In genomic region chr13:61414686-61415664, GRCh38 we compare ENCODE assay signal across 8 cellular contexts. TPM values are rescaled to one million over a fixed set of nuclear protein-coding genes. Genes with fewer than 3 reads are reported as not detected.
DNase-seq lines count a peak whose midpoint lies in the region; ATAC-seq and TF ChIP-seq lines count a peak whose summit lies in the region.

No MANE protein-coding gene starts in this region.

- no peak overlapping the region for H3K27ac ChIP-seq in RWPE1
- H3K27ac ChIP-seq in gastroesophageal sphincter = peak overlapping the region; percentile 14 to 56 (median 34)

- no peak for TF ChIP-seq POLR2A in gastroesophageal sphincter (IDR thresholded peaks at IDR 0.05)

- CTCF ChIA-PET in HEK293T (lab: Yijun Ruan, JAX) = interaction anchor here (0.6 kb wide), 1 partner anchor 539 kb away, joined by 3 read pairs; no protein-coding TSS in a partner anchor
- CTCF ChIA-PET in RWPE1 (lab: Yijun Ruan, JAX) = no interaction called here

- peaks cover 0 to 23% (median 4%) of the 10 kb centered on the region in 3 donors for H3K4me1 ChIP-seq in gastroesophageal sphincter

- TF ChIP-seq EP300 in gastroesophageal sphincter (IDR thresholded peaks at IDR 0.05) = no peak

- POLR2A ChIA-PET in HEK293T (lab: Yijun Ruan, JAX) = interaction anchor here (0.8 kb wide), 1 partner anchor 15 kb away, joined by 4 read pairs; no protein-coding TSS in a partner anchor
- POLR2A ChIA-PET in RWPE1 (lab: Yijun Ruan, JAX; ENCODE audit: low non-redundant PET) = no interaction called here

- TF ChIP-seq CTCF in RWPE1 (conservative IDR thresholded peaks at IDR 0.05; ENCODE audit: low read depth) (no peak), gastroesophageal sphincter (IDR thresholded peaks at IDR 0.05) (no peak)

- peaks cover 21% of the 10 kb centered on the region for H3K27me3 ChIP-seq in gastroesophageal sphincter

- 1 to 3% methylated on average over 24 to 26 of the region's 44 CpGs for WGBS in gastroesophageal sphincter (ENCODE audit: low coverage in 1 of 2), 2 donors

- H3K9me3 ChIP-seq in gastroesophageal sphincter = no peaks in the 10 kb centered on the region

- DNase-seq in HEK293T (ENCODE audit: extremely low spot score) (peak; percentile 71), RWPE1 (ENCODE audit: low spot score) (peak; percentile 45), occipital lobe (lab: John Stamatoyannopoulos, UW) (peak; percentile 69), AML-193 (lab: John Stamatoyannopoulos, UW) (no peak), activated gamma-delta T cell treated with Interleukin-2 at 50 U/mL for 16 hours (no peak)

- peak overlapping the region; percentile 41 to 50 for H3K4me3 ChIP-seq in gastroesophageal sphincter

- ATAC-seq in gastroesophageal sphincter = peak; percentile 77
- ATAC-seq in GM18873 (IDR thresholded peaks at IDR 0.05; ENCODE audit: low FRiP score, unreplicated experiment) = no peak
- no peak for ATAC-seq in HG03175 (IDR thresholded peaks at IDR 0.05; ENCODE audit: unreplicated experiment)

- H3K36me3 ChIP-seq in gastroesophageal sphincter = no peaks in the 10 kb centered on the region

TF ChIP-seq in HEK293T, 16 proteins besides CTCF, POLR2A, EP300 and RAD21:
- TF ChIP-seq TARDBP (IDR thresholded peaks at IDR 0.05) (no peak), PKNOX1 (IDR thresholded peaks at IDR 0.05) (no peak), ARNT (IDR thresholded peaks at IDR 0.05) (no peak), FOXM1 (IDR thresholded peaks at IDR 0.05; ENCODE audit: borderline replicate concordance) (no peak), LEF1 (IDR thresholded peaks at IDR 0.05; ENCODE audit: borderline replicate concordance) (no peak), SUZ12 (IDR thresholded peaks at IDR 0.05) (no peak), FOXA1 (IDR thresholded peaks at IDR 0.05) (no peak), CTBP1 (IDR thresholded peaks at IDR 0.05; ENCODE audit: borderline replicate concordance) (no peak), SP1 (IDR thresholded peaks at IDR 0.05) (no peak), ZNF384 (IDR thresholded peaks at IDR 0.05) (no peak), FOXK2 (IDR thresholded peaks at IDR 0.05) (no peak), L3MBTL2 (conservative IDR thresholded peaks at IDR 0.05) (no peak), HDGF (IDR thresholded peaks at IDR 0.05; ENCODE audit: borderline replicate concordance) (no peak), ELF4 (IDR thresholded peaks at IDR 0.05) (no peak), BHLHE40 (IDR thresholded peaks at IDR 0.05; ENCODE audit: borderline replicate concordance) (no peak)

RNA-seq across cellular contexts. Expression of gene PCDH20, which starts 0.7 kb away (rescaled TPM):
- total RNA-seq in gastroesophageal sphincter (10 to 100 TPM in 3 of 4 donors, 1 to 10 TPM in 1; 9.2 to 26.9 (median 16.4) TPM), occipital lobe (9.2 TPM)

Comparison
In these comparisons a context has a peak if more than half of its experiments do, and no peak if none do; other contexts are left out.
1. DNase-seq: peak in HEK293T (single experiment), RWPE1 (single experiment) and occipital lobe (single experiment); none in AML-193 (0 of 2) and activated gamma-delta T cell treated with Interleukin-2 at 50 U/mL for 16 hours (single experiment).